In the genomic region with DNA sequence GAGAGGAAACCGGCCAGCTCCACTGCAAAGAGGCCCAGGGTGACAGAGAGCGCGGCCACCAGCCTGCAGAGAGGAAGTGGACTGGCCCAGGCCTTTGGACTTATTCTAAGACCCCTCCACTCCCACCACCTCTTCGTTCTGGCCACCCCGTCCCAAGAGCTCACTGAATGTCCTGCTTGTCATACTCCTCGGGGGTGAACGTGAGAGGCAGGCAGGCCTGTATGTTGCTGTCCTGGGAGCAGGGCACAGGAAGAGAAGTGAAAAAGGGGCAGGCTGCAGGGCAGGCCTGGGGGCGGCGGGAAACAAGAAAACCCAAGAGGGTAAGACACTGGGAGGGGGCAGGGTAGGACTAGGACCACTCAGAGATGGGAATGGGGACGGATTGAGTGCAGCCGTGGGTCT, we compare ENCODE assay signal across 8 cellular contexts. TPM values are rescaled to one million over a fixed set of nuclear protein-coding genes. Genes with fewer than 3 reads are reported as not detected.
DNase-seq lines count a peak whose midpoint lies in the region; ATAC-seq, FAIRE-seq and TF ChIP-seq lines count a peak whose summit lies in the region.

No MANE protein-coding gene starts in this region.

- H4K20me1 ChIP-seq in IMR-90 (ENCODE audit: insufficient read depth, low read length), result peaks cover 8% of the 10 kb centered on the region; the same call in 1 of the 2 replicates

- H2BK15ac ChIP-seq in IMR-90 (ENCODE audit: low read depth, low read length), result no peak overlapping the region; the same call in 2 of the 3 replicates

- ATAC-seq in IMR-90 (ENCODE audit: low read depth), result peak; percentile 6

- H3K18ac ChIP-seq in IMR-90 (ENCODE audit: low read depth, low read length), result no peak overlapping the region

- POLR2A ChIA-PET in IMR-90 (lab: Charles Lee; ENCODE audit: unreplicated experiment), result no interaction called here

- H3K9me3 ChIP-seq in IMR-90 (ENCODE audit: control insufficient read depth, insufficient read depth, low read length), result no peaks in the 10 kb centered on the region
- no peaks in the 10 kb centered on the region for H3K9me3 ChIP-seq in testis

- H4K8ac ChIP-seq in IMR-90 (ENCODE audit: low read depth in 2 of 2, low read length in 2 of 2), result peak overlapping the region; percentile 90 to 98; a peak in 2 of 4 replicates

- FAIRE-seq in urothelium cell line (lab: Jason Lieb, UNC), result no peak

- H3K27me3 ChIP-seq in IMR-90 (ENCODE audit: control insufficient read depth, insufficient read depth, low read length) (no peaks in the 10 kb centered on the region), layer of hippocampus (ENCODE audit: control insufficient read depth, insufficient read depth, low read length) (no peaks in the 10 kb centered on the region), testis (no peaks in the 10 kb centered on the region)

- BruUV-seq in IMR-90 (replicated peaks; lab: Mats Ljungman, UMichigan), result no TSS peak

- 0% methylated on average over 1 of the region's 11 CpGs; no CpG with 5 or more reads in 1 of the 2 experiments for WGBS in IMR-90 (ENCODE audit: extremely low coverage in 2 of 2, insufficient read length in 1 of 2), 2 experiments
- WGBS in testis, 2 donors, result 5 to 9% methylated on average over 11 of the region's 11 CpGs

- peak overlapping the region; percentile 48; the same call in 1 of the 2 replicates for H4K91ac ChIP-seq in IMR-90 (ENCODE audit: insufficient read depth, low read depth, low read length)

- in situ Hi-C loops in IMR-90 (cut with MboI; ENCODE audit: low sequenced_read_pairs) (no loop called here), astrocyte of the spinal cord (cut with HindIII; ENCODE audit: low sequenced_read_pairs) (no loop called here)

- H3K4ac ChIP-seq in IMR-90 (ENCODE audit: low read depth, low read length), result peak overlapping the region; percentile 63

- no peak overlapping the region for H2BK20ac ChIP-seq in IMR-90 (ENCODE audit: low read depth, low read length)

- H2AFZ ChIP-seq in IMR-90 (replicated peaks; ENCODE audit: low read length, poor library complexity), result peak overlapping the region; percentile 100

- intact Hi-C loops in IMR-90 (cut with micrococcal nuclease), result no loop called here
- intact Hi-C loops in testis (cut with DNase I; ENCODE audit: low total_unique reads), result no loop called here

- 0 out of 2 replicates have a peak overlapping the region, but pooled peaks have one; percentile 7 for H2BK120ac ChIP-seq in IMR-90 (ENCODE audit: low read depth, low read length)

- DNase-seq in GM12864 (ENCODE audit: low read depth), result no peak
- no peak for DNase-seq in IMR-90
- no peak for DNase-seq in astrocyte of the spinal cord (ENCODE audit: low read depth, low spot score)
- DNase-seq in testis, result peak; percentile 47
- DNase-seq in urothelium cell line (ENCODE audit: low spot score), result no peak
- DNase-seq in stimulated activated CD4-positive, alpha-beta T cell treated with anti-CD3 and anti-CD28 coated beads, Interleukin-4, amount 100 ng/mL, for 24 hours, result no peak
- DNase-seq in SKM-1 treated with dmso at 0.1 percent for 144 hours (lab: John Stamatoyannopoulos, UW; ENCODE audit: unreplicated experiment), result no peak

- H3K9ac ChIP-seq in IMR-90 (ENCODE audit: low read depth, low read length), result peak overlapping the region; percentile 72

- TF ChIP-seq POLR2A in IMR-90 (IDR thresholded peaks at IDR 0.05; ENCODE audit: low read depth, low read length), result no peak
- TF ChIP-seq POLR2A in testis (IDR thresholded peaks at IDR 0.05), result no peak

- peak overlapping the region; percentile 86; the same call in 1 of the 2 replicates for H3K23ac ChIP-seq in IMR-90 (ENCODE audit: low read depth, low read length)

- peak overlapping the region; percentile 85 for H3K14ac ChIP-seq in IMR-90 (replicated peaks; ENCODE audit: low read depth, low read length)

- peak overlapping the region; percentile 48 for H2AK5ac ChIP-seq in IMR-90 (ENCODE audit: low read depth, low read length)

- peak overlapping the region; percentile 88 for H3K4me2 ChIP-seq in IMR-90 (ENCODE audit: low read depth, low read length)

- dilution Hi-C loops in IMR-90 (cut with HindIII; ENCODE audit: low sequenced_read_pairs, unreplicated experiment), result no loop called here

- no peak for TF ChIP-seq RAD21 in IMR-90 (IDR thresholded peaks at IDR 0.05; ENCODE audit: low read length)

- CTCF ChIA-PET in IMR-90 (lab: Yijun Ruan, JAX), result no interaction called here

- no peak overlapping the region for H4K5ac ChIP-seq in IMR-90 (ENCODE audit: low read depth, low read length)

- peak overlapping the region; percentile 98 for H2AK9ac ChIP-seq in IMR-90 (replicated peaks; ENCODE audit: low read depth, low read length, poor library complexity)

- peak overlapping the region; percentile 56 for H3K27ac ChIP-seq in IMR-90 (ENCODE audit: insufficient read depth, low read length)
- peak overlapping the region; percentile 71 for H3K27ac ChIP-seq in layer of hippocampus (ENCODE audit: low read depth, low read length)
- H3K27ac ChIP-seq in testis, result peak overlapping the region; percentile 85 to 89

- H3K36me3 ChIP-seq in IMR-90 (ENCODE audit: control insufficient read depth, insufficient read depth, low read length), result no peaks in the 10 kb centered on the region
- H3K36me3 ChIP-seq in testis (ENCODE audit: low read depth, missing control alignments), result no peaks in the 10 kb centered on the region

- peak overlapping the region; percentile 73 for H3K56ac ChIP-seq in IMR-90 (ENCODE audit: extremely low read depth, insufficient read depth, low read length)

- peaks cover 9 to 30% of the 10 kb centered on the region in 2 experiments; a peak in 3 of 4 replicates for H3K79me1 ChIP-seq in IMR-90 (ENCODE audit: low read depth in 1 of 2, low read length in 2 of 2)

- peaks cover 21% of the 10 kb centered on the region for H3K9me1 ChIP-seq in IMR-90 (ENCODE audit: insufficient read depth, low read length)

- peaks cover 12% of the 10 kb centered on the region for H3K4me1 ChIP-seq in IMR-90 (ENCODE audit: control insufficient read depth, insufficient read depth, low read length)
- H3K4me1 ChIP-seq in testis, result peaks cover 23% of the 10 kb centered on the region

- TF ChIP-seq CTCF in GM12864 (IDR thresholded peaks at IDR 0.05; ENCODE audit: low read depth, low read length, missing control alignments), result no peak
- no peak for TF ChIP-seq CTCF in IMR-90 (conservative IDR thresholded peaks at IDR 0.05; ENCODE audit: low read depth, low read length)
- no peak for TF ChIP-seq CTCF in astrocyte of the spinal cord (IDR thresholded peaks at IDR 0.05; ENCODE audit: low read depth, low read length)
- peak in 1 of 3 experiments; percentile 1 for TF ChIP-seq CTCF in testis (IDR thresholded peaks at IDR 0.05)

- H2BK5ac ChIP-seq in IMR-90 (ENCODE audit: low read depth, low read length, poor library complexity, severe bottlenecking), result peak overlapping the region; percentile 40

- peak overlapping the region; percentile 73 for H3K4me3 ChIP-seq in GM12864 (ENCODE audit: low read depth, low read length)
- H3K4me3 ChIP-seq in IMR-90 (ENCODE audit: insufficient read depth, low read depth, low read length), result peak overlapping the region; percentile 65
- peak overlapping the region; percentile 67 for H3K4me3 ChIP-seq in astrocyte of the spinal cord (ENCODE audit: low read depth, low read length)
- peak overlapping the region; percentile 54 to 57 for H3K4me3 ChIP-seq in testis

TF ChIP-seq in IMR-90, 13 proteins besides CTCF, POLR2A, EP300 and RAD21:
- TF ChIP-seq BHLHE40 (IDR thresholded peaks at IDR 0.05; ENCODE audit: low read depth, low read length) (no peak), CHD1 (IDR thresholded peaks at IDR 0.05; ENCODE audit: low read depth, low read length) (no peak)
TF ChIP-seq in IMR-90: peak in this region for 0.

RNA-seq across cellular contexts. Expression of gene TMEM107, which starts 0.4 kb away (rescaled TPM):
- 14.3 and 60.3 TPM in 2 replicates for total RNA-seq in IMR-90 (2012; rRNA removed)
- 12.9 and 13.4 TPM in 2 replicates for polyA plus RNA-seq in IMR-90 (2012; rRNA removed)
- polyA plus RNA-seq in IMR-90 (2012; cell fraction: cytosol; rRNA removed), result 5.7 and 11.7 TPM in 2 replicates
- 8.7 and 10.5 TPM in 2 replicates for polyA plus RNA-seq in IMR-90 (2012; cell fraction: nucleus; rRNA removed; ENCODE audit: low replicate concordance)
- 10 to 100 TPM; 17.2 to 23.2 TPM for total RNA-seq in testis
- 31.8 TPM for polyA plus RNA-seq in testis (ENCODE audit: insufficient read depth, low read depth, low replicate concordance)

RNA-seq across cellular contexts. Expression of gene VAMP2, which starts 13.0 kb away (rescaled TPM):
- total RNA-seq in IMR-90 (2012; rRNA removed) (2.2 and 2.3 TPM in 2 replicates), testis (10 to 100 TPM; 66.3 to 76.5 TPM)
- polyA plus RNA-seq in IMR-90 (2012; rRNA removed) (27.3 and 33.3 TPM in 2 replicates), testis (ENCODE audit: insufficient read depth, low read depth, low replicate concordance) (116 TPM)
- 14.0 and 29.1 TPM in 2 replicates for polyA plus RNA-seq in IMR-90 (2012; cell fraction: cytosol; rRNA removed)
- polyA plus RNA-seq in IMR-90 (2012; cell fraction: nucleus; rRNA removed; ENCODE audit: low replicate concordance), result 68.1 and 141 TPM in 2 replicates

RNA-seq across cellular contexts. Expression of gene BORCS6, which starts 14.2 kb away (rescaled TPM):
- total RNA-seq in IMR-90 (2012; rRNA removed), result 2.7 and 3.1 TPM in 2 replicates
- polyA plus RNA-seq in IMR-90 (2012; rRNA removed), result 3.3 and 4.3 TPM in 2 replicates
- polyA plus RNA-seq in IMR-90 (2012; cell fraction: cytosol; rRNA removed), result 3.9 and 4.6 TPM in 2 replicates
- polyA plus RNA-seq in IMR-90 (2012; cell fraction: nucleus; rRNA removed; ENCODE audit: low replicate concordance), result 1.6 and 3.0 TPM in 2 replicates
- total RNA-seq in testis, result 10 to 100 TPM in 1 of 2 donors, 1 to 10 TPM in 1; 8.7 to 10.4 TPM
- 8.5 TPM for polyA plus RNA-seq in testis (ENCODE audit: insufficient read depth, low read depth, low replicate concordance)

RNA-seq across cellular contexts. Expression of gene PER1, which starts 23.6 kb away (rescaled TPM):
- 1.7 and 3.4 TPM in 2 replicates for total RNA-seq in IMR-90 (2012; rRNA removed)
- 10.5 and 11.5 TPM in 2 replicates for polyA plus RNA-seq in IMR-90 (2012; rRNA removed)
- 4.8 and 6.2 TPM in 2 replicates for polyA plus RNA-seq in IMR-90 (2012; cell fraction: cytosol; rRNA removed)
- 230 and 249 TPM in 2 replicates for polyA plus RNA-seq in IMR-90 (2012; cell fraction: nucleus; rRNA removed; ENCODE audit: low replicate concordance)
- 100 to 1,000 TPM in 1 of 2 donors, 10 to 100 TPM in 1; 96.0 to 119 TPM for total RNA-seq in testis
- 55.1 TPM for polyA plus RNA-seq in testis (ENCODE audit: insufficient read depth, low read depth, low replicate concordance)

RNA-seq across cellular contexts. Expression of gene AURKB, which starts 34.6 kb away (rescaled TPM):
- total RNA-seq in IMR-90 (2012; rRNA removed), result 38.9 and 45.9 TPM in 2 replicates
- polyA plus RNA-seq in IMR-90 (2012; rRNA removed), result 55.0 and 62.0 TPM in 2 replicates
- polyA plus RNA-seq in IMR-90 (2012; cell fraction: cytosol; rRNA removed), result 22.6 and 51.7 TPM in 2 replicates
- polyA plus RNA-seq in IMR-90 (2012; cell fraction: nucleus; rRNA removed; ENCODE audit: low replicate concordance), result 150 and 182 TPM in 2 replicates
- total RNA-seq in testis, result 1 to 10 TPM; 2.4 to 3.7 TPM
- 3.2 TPM for polyA plus RNA-seq in testis (ENCODE audit: insufficient read depth, low read depth, low replicate concordance)

Comparison
In these comparisons a context has a peak if more than half of its experiments do, and no peak if none do; other contexts are left out.
1. RNA of gene VAMP2, which starts 13.0 kb away (total RNA-seq): 66.3 to 76.5 TPM in testis; 2.2 to 2.3 TPM in IMR-90; every median in the first group is over 10 times any median in the second.
2. Peak in every context shown above with its lines, with median percentiles within 50 percentile points of each other: H3K4me3 ChIP-seq and H3K27ac ChIP-seq.